Comparison of ENCODE assay signal across 9 cellular contexts in genomic region chr17:81865733-81866439, GRCh38. TPM values are rescaled to one million over a fixed set of nuclear protein-coding genes. Genes with fewer than 3 reads are reported as not detected.
DNase-seq lines count a peak whose midpoint lies in the region; ATAC-seq and TF ChIP-seq lines count a peak whose summit lies in the region.
"Had no signal": no experiment of that assay in that cellular context is flagged by ENCODE, and none has a peak within 500 bp of the region (broad histone marks: within the 10 kb centered on the region; RNA-seq: fewer than 3 reads in every experiment).

No MANE protein-coding gene starts in this region.

- H3K9me3 ChIP-seq in A673 (ENCODE audit: low read depth, low read length, poor library complexity, severe bottlenecking): no peaks in the 10 kb centered on the region

- TF ChIP-seq CTCF in A673 (conservative IDR thresholded peaks at IDR 0.05; ENCODE audit: low read depth, low read length) (no peak), WTC11 (IDR thresholded peaks at IDR 0.05) (no peak)

- POLR2A ChIA-PET in A673 (lab: Charles Lee; ENCODE audit: low non-redundant PET) (interaction anchor here (0.5 to 0.6 kb wide), 2 partner anchors 185 to 464 kb away, joined by 3 to 4 read pairs; no protein-coding TSS in a partner anchor), WTC11 (lab: Charles Lee) (interaction anchor here (1.1 to 1.9 kb wide), 2 partner anchors 15 to 155 kb away, joined by 4 to 5 read pairs; no protein-coding TSS in a partner anchor)

- H3K4me3 Mint-ChIP-seq in activated CD4-positive, alpha-beta T cell treated with anti-CD3 and anti-CD28 coated beads, Interleukin-2, amount 10 ng/mL, durations not matched to agents 24 days and 14 days: no peak overlapping the region
- no peak overlapping the region for H3K4me3 Mint-ChIP-seq in WTC11
- H3K4me3 Mint-ChIP-seq: T-helper 1 cell treated with Interleukin-12 subunit alpha and Interleukin-12 subunit beta and Interleukin-4 antibody, amounts not matched to agents 30 μg/mL and 1 μg/mL, for 36 hours had no signal

- peak overlapping the region; percentile 42 for H3K27ac ChIP-seq in A673 (ENCODE audit: low read depth, low read length, poor library complexity, severe bottlenecking)

- H3K27me3 Mint-ChIP-seq in activated CD4-positive, alpha-beta T cell treated with anti-CD3 and anti-CD28 coated beads, Interleukin-2, amount 10 ng/mL, durations not matched to agents 24 days and 14 days: no peaks in the 10 kb centered on the region
- no peaks in the 10 kb centered on the region for H3K27me3 Mint-ChIP-seq in WTC11 (ENCODE audit: low read depth)

- no TSS peak for BruUV-seq in A673 (replicated peaks; lab: Mats Ljungman, UMichigan)

- peaks cover 26% of the 10 kb centered on the region for H3K4me1 ChIP-seq in A673 (ENCODE audit: insufficient read depth, low read length, poor library complexity, severe bottlenecking)

- no peak overlapping the region for H3K4me3 ChIP-seq in A673 (ENCODE audit: low read depth, low read length, poor library complexity, severe bottlenecking)

- H3K27me3 ChIP-seq in A673 (replicated peaks; ENCODE audit: insufficient read depth, low read depth, low read length, poor library complexity): no peaks in the 10 kb centered on the region

- no peaks in the 10 kb centered on the region for H3K9me3 Mint-ChIP-seq in activated CD4-positive, alpha-beta T cell treated with anti-CD3 and anti-CD28 coated beads, Interleukin-2, amount 10 ng/mL, durations not matched to agents 24 days and 14 days
- H3K9me3 Mint-ChIP-seq in WTC11: no peaks in the 10 kb centered on the region
- H3K9me3 Mint-ChIP-seq: T-helper 1 cell treated with Interleukin-12 subunit alpha and Interleukin-12 subunit beta and Interleukin-4 antibody, amounts not matched to agents 30 μg/mL and 1 μg/mL, for 36 hours had no signal

- peak overlapping the region; percentile 63 for H3K27ac Mint-ChIP-seq in activated CD4-positive, alpha-beta T cell treated with anti-CD3 and anti-CD28 coated beads, Interleukin-2, amount 10 ng/mL, durations not matched to agents 24 days and 14 days
- no peak overlapping the region for H3K27ac Mint-ChIP-seq in WTC11

- peaks cover 49% of the 10 kb centered on the region for H3K36me3 Mint-ChIP-seq in activated CD4-positive, alpha-beta T cell treated with anti-CD3 and anti-CD28 coated beads, Interleukin-2, amount 10 ng/mL, durations not matched to agents 24 days and 14 days (ENCODE audit: low read depth)
- peaks cover 18% of the 10 kb centered on the region for H3K36me3 Mint-ChIP-seq in WTC11

- CTCF ChIA-PET in A673 (lab: Charles Lee) (no interaction called here), WTC11 (lab: Charles Lee) (interaction anchor here (1.1 kb wide), 1 partner anchor 62 kb away, joined by 3 read pairs; the partner anchor contains the start of gene MAFG)

- peaks cover 41% of the 10 kb centered on the region for H3K4me1 Mint-ChIP-seq in activated CD4-positive, alpha-beta T cell treated with anti-CD3 and anti-CD28 coated beads, Interleukin-2, amount 10 ng/mL, durations not matched to agents 24 days and 14 days
- peaks cover 34% of the 10 kb centered on the region for H3K4me1 Mint-ChIP-seq in WTC11

- DNase-seq in A673 (ENCODE audit: low spot score) (no peak), kidney tubule cell (ENCODE audit: low spot score) (peak; percentile 91), WTC11 (ENCODE audit: low spot score) (no peak), NCI-H510A treated with DMSO at 0.1 percent for 48 hours (lab: John Stamatoyannopoulos, UW) (no peak)
- DNase-seq in activated CD4-positive, alpha-beta T cell treated with anti-CD3 and anti-CD28 coated beads, Interleukin-2, amount 10 ng/mL, durations not matched to agents 24 days and 14 days: no peak

- intact Hi-C loops in A673 (cut with micrococcal nuclease; ENCODE audit: unreplicated experiment): no loop called here
- intact Hi-C loops in activated CD4-positive, alpha-beta T cell treated with anti-CD3 and anti-CD28 coated beads, Interleukin-2, amount 10 ng/mL, durations not matched to agents 24 days and 14 days (cut with micrococcal nuclease): no loop called here

- ATAC-seq in GM19452 (IDR thresholded peaks at IDR 0.05; ENCODE audit: unreplicated experiment): no peak
- no peak for ATAC-seq in WTC11
- no peak for ATAC-seq in esophagus mucosa

- peak; percentile 44 for TF ChIP-seq POLR2A in GM19193 (IDR thresholded peaks at IDR 0.05; ENCODE audit: extremely low read depth, insufficient read depth, insufficient read length)

- peaks cover 47% of the 10 kb centered on the region for H3K36me3 ChIP-seq in A673 (ENCODE audit: insufficient read depth, low read length, poor library complexity, severe bottlenecking)

TF ChIP-seq in WTC11, 78 proteins besides CTCF, POLR2A, EP300 and RAD21 (continues in another document):
- TF ChIP-seq ZNF396 (CRISPR knock-in tag; IDR thresholded peaks at IDR 0.05; ENCODE audit: borderline replicate concordance): no peak
- TF ChIP-seq ZBTB21 (CRISPR knock-in tag; IDR thresholded peaks at IDR 0.05; ENCODE audit: borderline replicate concordance): no peak
- no peak for TF ChIP-seq RORB (CRISPR knock-in tag; IDR thresholded peaks at IDR 0.05)
- no peak for TF ChIP-seq ATF1 (CRISPR knock-in tag; IDR thresholded peaks at IDR 0.05)
- no peak for TF ChIP-seq USF1 (CRISPR knock-in tag; IDR thresholded peaks at IDR 0.05)
- no peak for TF ChIP-seq NFYB (CRISPR knock-in tag; conservative IDR thresholded peaks at IDR 0.05; ENCODE audit: low read depth)
- no peak for TF ChIP-seq ATF6 (CRISPR knock-in tag; IDR thresholded peaks at IDR 0.05)
- TF ChIP-seq NFATC4 (CRISPR knock-in tag; IDR thresholded peaks at IDR 0.05): no peak
- no peak for TF ChIP-seq FOXK1 (CRISPR knock-in tag; IDR thresholded peaks at IDR 0.05)
- TF ChIP-seq ZNF512 (CRISPR knock-in tag; IDR thresholded peaks at IDR 0.05; ENCODE audit: borderline replicate concordance): no peak

RNA-seq across cellular contexts. Expression of gene ARHGDIA, which starts 5.3 kb away (rescaled TPM):
- total RNA-seq in A673 (2021): 568 and 667 TPM in 2 replicates
- 697 and 714 TPM in 2 replicates for total RNA-seq in activated CD4-positive, alpha-beta T cell treated with anti-CD3 and anti-CD28 coated beads, Interleukin-2, amount 10 ng/mL, durations not matched to agents 24 days and 14 days
- 200 to 247 TPM (median 203 TPM) in 3 replicates for total RNA-seq in WTC11 (2021)
- total RNA-seq in esophagus mucosa: 300 TPM

RNA-seq across cellular contexts. Expression of gene P4HB, which starts 5.6 kb away (rescaled TPM):
- total RNA-seq in A673 (2021) (491 and 503 TPM in 2 replicates), WTC11 (2021) (343 to 380 TPM (median 360 TPM) in 3 replicates), esophagus mucosa (812 TPM)
- total RNA-seq in activated CD4-positive, alpha-beta T cell treated with anti-CD3 and anti-CD28 coated beads, Interleukin-2, amount 10 ng/mL, durations not matched to agents 24 days and 14 days: 458 and 507 TPM in 2 replicates

RNA-seq across cellular contexts. Expression of gene ALYREF, which starts 25.5 kb away (rescaled TPM):
- total RNA-seq in A673 (2021) (251 and 258 TPM in 2 replicates), WTC11 (2021) (172 to 212 TPM (median 174 TPM) in 3 replicates), esophagus mucosa (68.9 TPM)
- 254 and 264 TPM in 2 replicates for total RNA-seq in activated CD4-positive, alpha-beta T cell treated with anti-CD3 and anti-CD28 coated beads, Interleukin-2, amount 10 ng/mL, durations not matched to agents 24 days and 14 days

RNA-seq across cellular contexts. Expression of gene ANAPC11, which starts 25.6 kb away (rescaled TPM):
- 128 and 138 TPM in 2 replicates for total RNA-seq in A673 (2021)
- total RNA-seq in activated CD4-positive, alpha-beta T cell treated with anti-CD3 and anti-CD28 coated beads, Interleukin-2, amount 10 ng/mL, durations not matched to agents 24 days and 14 days: 132 and 135 TPM in 2 replicates
- total RNA-seq in WTC11 (2021): 217 to 249 TPM (median 245 TPM) in 3 replicates
- total RNA-seq in esophagus mucosa: 113 TPM

RNA-seq across cellular contexts. Expression of gene PPP1R27, which starts 31.0 kb away (rescaled TPM):
- total RNA-seq in A673 (2021): not detected in 2 replicates
- total RNA-seq in activated CD4-positive, alpha-beta T cell treated with anti-CD3 and anti-CD28 coated beads, Interleukin-2, amount 10 ng/mL, durations not matched to agents 24 days and 14 days: not detected in 2 replicates
- total RNA-seq in WTC11 (2021): not detected in 3 replicates
- total RNA-seq in esophagus mucosa: 0.24 TPM
